8 cellular contexts compared by ENCODE assay signal in the genomic region with DNA sequence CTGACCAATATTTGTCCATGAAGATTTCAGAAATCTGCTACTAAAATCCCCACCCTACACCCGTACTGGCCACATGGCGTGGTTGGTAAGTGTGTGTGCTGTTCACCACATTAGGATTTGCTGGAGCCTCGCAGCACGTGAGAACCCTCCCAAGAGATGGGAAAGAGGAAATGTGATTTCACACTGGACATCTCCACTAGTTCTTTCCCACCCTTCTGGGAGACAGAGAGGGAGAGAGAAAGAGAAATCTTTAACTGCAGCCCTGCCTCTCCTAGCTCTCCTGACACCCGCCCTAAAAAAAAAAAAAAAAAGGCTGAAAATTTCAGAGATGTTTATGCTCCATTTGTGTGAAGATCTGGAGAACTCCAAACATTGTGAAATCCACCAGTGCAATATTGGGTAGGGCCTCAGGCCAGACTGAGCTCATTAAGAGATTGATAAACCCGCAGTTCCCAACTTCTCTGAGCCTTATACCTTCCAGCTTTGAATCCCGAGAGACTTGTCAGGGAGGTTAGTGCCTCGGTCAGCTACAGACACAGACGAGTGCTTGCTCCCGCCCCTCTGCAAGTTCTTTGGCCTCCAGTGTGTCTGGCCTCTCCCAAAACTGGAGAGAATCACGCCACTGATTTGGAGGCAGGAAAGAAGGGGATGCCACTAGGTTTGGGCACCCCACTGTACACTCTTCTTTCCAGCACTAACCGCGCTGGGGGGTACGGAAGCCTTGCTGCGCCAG. TPM values are rescaled to one million over a fixed set of nuclear protein-coding genes. Genes with fewer than 3 reads are reported as not detected.
A peak's percentile ranks its signal among the peaks of the same experiment; 100 is the strongest.
DNase-seq lines count a peak whose midpoint lies in the region; FAIRE-seq and TF ChIP-seq lines count a peak whose summit lies in the region.

No MANE protein-coding gene starts in this region.

- H3K9me3 ChIP-seq in AG04450 (ENCODE audit: control insufficient read depth, insufficient read depth, low read length) (peaks cover 3% of the 10 kb centered on the region; the same call in 1 of the 2 replicates), duodenal mucosa (ENCODE audit: control insufficient read depth in 1 of 2, low read length in 2 of 2) (no peaks in the 10 kb centered on the region), mucosa of rectum (ENCODE audit: control insufficient read depth in 2 of 2, low read length in 2 of 2) (no peaks in the 10 kb centered on the region)

- FAIRE-seq in RCC 7860 (lab: Jason Lieb, UNC) (no peak), urothelium cell line (lab: Jason Lieb, UNC) (no peak)

- H3K36me3 ChIP-seq in duodenal mucosa (ENCODE audit: control insufficient read depth in 1 of 2, insufficient read depth in 2 of 2, low read length in 2 of 2) (no peaks in the 10 kb centered on the region), mucosa of rectum (ENCODE audit: control insufficient read depth in 2 of 2, insufficient read depth in 2 of 2, low read length in 2 of 2) (no peaks in the 10 kb centered on the region)

- POLR2A ChIA-PET in AG04450 (lab: Yijun Ruan, JAX), result interaction anchor here (0.6 to 2.1 kb wide), 3 partner anchors 34 to 293 kb away, joined by 3 to 15 read pairs (median 3); no protein-coding TSS in a partner anchor

- CTCF ChIA-PET in AG04450 (lab: Charles Lee), result interaction anchor here (0.6 to 3.9 kb wide), 9 partner anchors 12 to 332 kb away, joined by 3 to 18 read pairs (median 4); no protein-coding TSS in a partner anchor

- H3K9ac ChIP-seq in duodenal mucosa (ENCODE audit: low read depth in 1 of 2, low read length in 2 of 2) (peak overlapping the region; percentile 83 to 94), mucosa of rectum (ENCODE audit: low read depth in 1 of 2, low read length in 2 of 2) (peak overlapping the region; percentile 52 to 91)

- no peak for TF ChIP-seq CTCF in AG04450 (IDR thresholded peaks at IDR 0.05; ENCODE audit: low read depth, low read length)
- TF ChIP-seq CTCF in NB4 (IDR thresholded peaks at IDR 0.05; ENCODE audit: low read depth, low read length), result no peak

- no peaks in the 10 kb centered on the region for H3K27me3 ChIP-seq in AG04450 (ENCODE audit: control insufficient read depth, insufficient read depth, low read length)
- H3K27me3 ChIP-seq in duodenal mucosa (ENCODE audit: control insufficient read depth in 1 of 2, insufficient read depth in 2 of 2, low read length in 2 of 2), result peaks cover 5 to 7% of the 10 kb centered on the region in 2 donors
- peaks cover 0 to 3% of the 10 kb centered on the region in 2 donors for H3K27me3 ChIP-seq in mucosa of rectum (ENCODE audit: control insufficient read depth in 2 of 2, insufficient read depth in 2 of 2, low read length in 2 of 2)

- H3K4me1 ChIP-seq in duodenal mucosa (ENCODE audit: control insufficient read depth in 1 of 2, insufficient read depth in 2 of 2, low read length in 2 of 2), result peaks cover 44 to 59% of the 10 kb centered on the region in 2 donors
- peaks cover 45 to 55% of the 10 kb centered on the region in 2 donors for H3K4me1 ChIP-seq in mucosa of rectum (ENCODE audit: control insufficient read depth in 2 of 2, insufficient read depth in 2 of 2, low read length in 2 of 2)

- DNase-seq in AG04450 (ENCODE audit: low read depth, low spot score) (no peak), NB4 (ENCODE audit: low read depth) (peak; percentile 79), germinal center (ENCODE audit: low spot score) (no peak), RCC 7860 (ENCODE audit: low spot score) (no peak), urothelium cell line (ENCODE audit: low spot score) (no peak)
- no peak for DNase-seq in stimulated activated CD4-positive, alpha-beta T cell treated with anti-CD3 and anti-CD28 coated beads, Interleukin-2, amount 100 ng/mL, for 48 hours

- H3K27ac ChIP-seq in AG04450 (ENCODE audit: low read depth, low read length), result peak overlapping the region; percentile 88
- H3K27ac ChIP-seq in duodenal mucosa (ENCODE audit: low read depth, low read length), result peak overlapping the region; percentile 77
- H3K27ac ChIP-seq in mucosa of rectum (ENCODE audit: low read depth in 2 of 2, low read length in 2 of 2), result peak overlapping the region; percentile 92 to 94

- TF ChIP-seq POLR2A in NB4 (IDR thresholded peaks at IDR 0.05; ENCODE audit: extremely low read depth, insufficient read length), result no peak

- peak overlapping the region; percentile 88 for H3K4me3 ChIP-seq in AG04450 (ENCODE audit: low read depth, low read length)
- peak overlapping the region; percentile 91 for H3K4me3 ChIP-seq in NB4 (ENCODE audit: low read depth, low read length)
- peak overlapping the region; percentile 87 to 91 for H3K4me3 ChIP-seq in duodenal mucosa (ENCODE audit: low read depth in 1 of 2, low read length in 2 of 2)
- H3K4me3 ChIP-seq in mucosa of rectum (ENCODE audit: low read length in 2 of 2), result peak overlapping the region; percentile 84 to 85

RNA-seq across cellular contexts. Expression of gene SPRY4, which starts 1.9 kb away (rescaled TPM):
- 8.7 and 11.9 TPM in 2 replicates for polyA plus RNA-seq in AG04450 (2011; rRNA removed)
- polyA minus RNA-seq in AG04450 (2011; rRNA and poly(A)+ RNA removed), result 19.6 and 28.1 TPM in 2 replicates
